ENCODE assay signal across 1 cellular context in the genomic region with DNA sequence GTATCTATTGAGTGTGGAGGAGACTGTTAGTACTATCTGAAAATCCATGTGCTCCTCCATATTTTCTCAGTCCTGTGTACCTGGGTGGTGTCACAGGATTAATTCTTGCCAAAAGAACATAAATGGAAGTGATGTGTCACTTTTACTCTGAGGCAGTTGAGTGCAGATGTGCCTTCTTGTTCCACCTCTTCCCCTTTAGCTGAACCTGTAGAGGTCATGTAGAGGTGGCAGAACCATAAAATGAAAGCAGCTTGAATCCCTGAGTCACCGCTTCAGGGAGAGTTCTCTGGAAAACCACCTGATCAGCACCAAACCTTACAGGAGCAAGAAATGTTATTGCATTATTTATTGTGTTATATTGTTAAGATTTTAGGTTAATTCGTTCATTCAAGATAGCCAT.
TF ChIP-seq lines count a peak whose summit lies in the region.

No MANE protein-coding gene starts in this region.

TF ChIP-seq in HEK293, 187 proteins besides CTCF, POLR2A, EP300 and RAD21 (continued from another document):
- TF ChIP-seq, protein P1, sequence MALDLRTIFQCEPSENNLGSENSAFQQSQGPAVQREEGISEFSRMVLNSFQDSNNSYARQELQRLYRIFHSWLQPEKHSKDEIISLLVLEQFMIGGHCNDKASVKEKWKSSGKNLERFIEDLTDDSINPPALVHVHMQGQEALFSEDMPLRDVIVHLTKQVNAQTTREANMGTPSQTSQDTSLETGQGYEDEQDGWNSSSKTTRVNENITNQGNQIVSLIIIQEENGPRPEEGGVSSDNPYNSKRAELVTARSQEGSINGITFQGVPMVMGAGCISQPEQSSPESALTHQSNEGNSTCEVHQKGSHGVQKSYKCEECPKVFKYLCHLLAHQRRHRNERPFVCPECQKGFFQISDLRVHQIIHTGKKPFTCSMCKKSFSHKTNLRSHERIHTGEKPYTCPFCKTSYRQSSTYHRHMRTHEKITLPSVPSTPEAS (tag by site-specific recombination; IDR thresholded peaks at IDR 0.05), result no peak
- TF ChIP-seq ZNF202 (tag by site-specific recombination; IDR thresholded peaks at IDR 0.05; ENCODE audit: borderline replicate concordance), result no peak
